ENCODE assay signal across 13 cellular contexts in genomic region chrX:136154998-136155397, GRCh38.
"Had no signal": no experiment of that assay in that cellular context is flagged by ENCODE, and none has a peak within 500 bp of the region (broad histone marks: within the 10 kb centered on the region; RNA-seq: fewer than 3 reads in every experiment).

No MANE protein-coding gene starts in this region.

- H3K4me2 ChIP-seq: hepatocyte had no signal

- DNase-seq: activated CD4-positive, alpha-beta memory T cell treated with anti-CD3 and anti-CD28 coated beads for 36 hours; activated CD8-positive, alpha-beta memory T cell treated with anti-CD3 and anti-CD28 coated beads, Interleukin-2, amount 10 ng/mL, durations not matched to agents 7 days and 5 days; activated effector memory CD4-positive, alpha-beta T cell treated with Interleukin-2 at 50 U/mL for 16 hours; activated T-cell treated with anti-CD3 and anti-CD28 coated beads, Interleukin-2, amount 50 U/mL, for 24 hours; body of pancreas; effector memory CD4-positive, alpha-beta T cell; left ventricle myocardium superior; nucleus accumbens; right lobe of liver; stimulated activated naive CD8-positive, alpha-beta T cell treated with anti-CD3 and anti-CD28 coated beads, Interleukin-15, amount 100 ng/mL, for 72 hours; T1000 had no signal

- H3K9me3 ChIP-seq: body of pancreas, right lobe of liver, tibial nerve had no signal

- H3K27me3 ChIP-seq: body of pancreas, hepatocyte had no signal

- H3K4me1 ChIP-seq: body of pancreas, right lobe of liver had no signal

- H2AFZ ChIP-seq: hepatocyte had no signal

- ATAC-seq: activated CD8-positive, alpha-beta memory T cell treated with anti-CD3 and anti-CD28 coated beads, Interleukin-2, amount 10 ng/mL, durations not matched to agents 7 days and 5 days; body of pancreas; left ventricle myocardium superior; right lobe of liver; stimulated activated naive CD8-positive, alpha-beta T cell treated with anti-CD3 and anti-CD28 coated beads, Interleukin-15, amount 100 ng/mL, for 72 hours had no signal

- H3K4me3 ChIP-seq: body of pancreas, hepatocyte, right lobe of liver, tibial nerve had no signal

- H3K27ac ChIP-seq: body of pancreas, hepatocyte, right lobe of liver, tibial nerve had no signal

- H3K79me2 ChIP-seq: hepatocyte had no signal

- H3K36me3 ChIP-seq: right lobe of liver, tibial nerve had no signal
